Comparison of ENCODE assay signal across 21 cellular contexts in genomic region chr3:146967786-146968185, GRCh38.
DNase-seq lines count a peak whose midpoint lies in the region; ATAC-seq and TF ChIP-seq lines count a peak whose summit lies in the region.
"Had no signal": no experiment of that assay in that cellular context is flagged by ENCODE, and none has a peak within 500 bp of the region (broad histone marks: within the 10 kb centered on the region; RNA-seq: fewer than 3 reads in every experiment).

No MANE protein-coding gene starts in this region.

- H3K9me3 ChIP-seq in HUES48 (ENCODE audit: control insufficient read depth, insufficient read depth, low read length) (no peaks in the 10 kb centered on the region), adipocyte (ENCODE audit: control insufficient read depth, low read length) (no peaks in the 10 kb centered on the region), fibroblast of lung (ENCODE audit: control insufficient read depth, insufficient read depth, low read depth, low read length) (no peaks in the 10 kb centered on the region), skeletal muscle satellite cell (replicated peaks; ENCODE audit: low read length) (no peaks in the 10 kb centered on the region)
- H3K9me3 ChIP-seq: ascending aorta had no signal

- H3K27me3 ChIP-seq in HUES48 (ENCODE audit: control insufficient read depth, insufficient read depth, low read length) (no peaks in the 10 kb centered on the region), adipocyte (replicated peaks; ENCODE audit: control insufficient read depth, insufficient read depth, low read length) (no peaks in the 10 kb centered on the region), fibroblast of lung (ENCODE audit: control insufficient read depth, insufficient read depth, low read length) (no peaks in the 10 kb centered on the region), skeletal muscle satellite cell (ENCODE audit: control insufficient read depth, insufficient read depth, low read length) (no peaks in the 10 kb centered on the region)
- H3K27me3 ChIP-seq: ascending aorta had no signal

- H2AFZ ChIP-seq in fibroblast of lung (ENCODE audit: low read length), result no peak overlapping the region

- no peak for TF ChIP-seq CTCF in fibroblast of lung (conservative IDR thresholded peaks at IDR 0.05 in 1 of 2, IDR thresholded peaks at IDR 0.05 in 1 of 2; ENCODE audit: low read depth in 1 of 2, low read length in 2 of 2)

- peaks cover 12% of the 10 kb centered on the region; the same call in 1 of the 2 replicates for H3K4me1 ChIP-seq in HUES48 (ENCODE audit: control insufficient read depth, insufficient read depth, low read length)
- peaks cover 51% of the 10 kb centered on the region for H3K4me1 ChIP-seq in adipocyte (ENCODE audit: control insufficient read depth, insufficient read depth, low read length)
- peaks cover 3% of the 10 kb centered on the region for H3K4me1 ChIP-seq in fibroblast of lung (ENCODE audit: control insufficient read depth, extremely low read depth, insufficient read depth, low read length)
- H3K4me1 ChIP-seq in skeletal muscle satellite cell (ENCODE audit: control insufficient read depth, insufficient read depth, low read length), result peaks cover 40% of the 10 kb centered on the region
- H3K4me1 ChIP-seq: ascending aorta had no signal

- H3K79me2 ChIP-seq in fibroblast of lung (ENCODE audit: control insufficient read depth, insufficient read depth, low read length), result no peaks in the 10 kb centered on the region

- no peaks in the 10 kb centered on the region for H3K36me3 ChIP-seq in HUES48 (ENCODE audit: control insufficient read depth, insufficient read depth, low read length)
- H3K36me3 ChIP-seq in adipocyte (ENCODE audit: control insufficient read depth, insufficient read depth, low read length, severe bottlenecking), result no peaks in the 10 kb centered on the region
- no peaks in the 10 kb centered on the region for H3K36me3 ChIP-seq in fibroblast of lung (ENCODE audit: control insufficient read depth, insufficient read depth, low read length)
- H3K36me3 ChIP-seq in skeletal muscle satellite cell (ENCODE audit: insufficient read depth, low read length), result no peaks in the 10 kb centered on the region
- H3K36me3 ChIP-seq: ascending aorta had no signal

- no peak overlapping the region for H3K4me3 ChIP-seq in HUES48 (ENCODE audit: low read depth, low read length)
- H3K4me3 ChIP-seq in adipocyte (ENCODE audit: low read length), result peak overlapping the region; percentile 35
- no peak overlapping the region for H3K4me3 ChIP-seq in fibroblast of lung (replicated peaks in 1 of 4; ENCODE audit: control extremely low read depth in 1 of 4, insufficient read depth in 1 of 4, low read depth in 3 of 4, low read length in 4 of 4)
- H3K4me3 ChIP-seq in skeletal muscle satellite cell (ENCODE audit: low read length), result peak overlapping the region; percentile 2
- H3K4me3 ChIP-seq: ascending aorta had no signal

- peak overlapping the region; percentile 77 for H3K4me2 ChIP-seq in fibroblast of lung (ENCODE audit: extremely low read depth, insufficient read depth, low read length)
- H3K4me2 ChIP-seq in skeletal muscle satellite cell (ENCODE audit: low read length), result peak overlapping the region; percentile 26

- H4K20me1 ChIP-seq in fibroblast of lung (ENCODE audit: control insufficient read depth, extremely low read depth, insufficient read depth, low read length), result no peaks in the 10 kb centered on the region

- ATAC-seq in GM18868 (IDR thresholded peaks at IDR 0.05; ENCODE audit: unreplicated experiment), result no peak
- ATAC-seq: left ventricle myocardium superior; sciatic nerve; stimulated activated naive CD8-positive, alpha-beta T cell treated with anti-CD3 and anti-CD28 coated beads, Interleukin-15, amount 100 ng/mL, for 72 hours had no signal

- H3K9ac ChIP-seq in HUES48 (ENCODE audit: low read depth, low read length) (no peak overlapping the region), adipocyte (ENCODE audit: low read length) (peak overlapping the region; percentile 84), fibroblast of lung (ENCODE audit: insufficient read depth, low read length) (no peak overlapping the region), skeletal muscle satellite cell (ENCODE audit: low read depth, low read length) (peak overlapping the region; percentile 83)

- DNase-seq in adipocyte (ENCODE audit: low read depth) (peak; percentile 56), fibroblast of lung (ENCODE audit: low read depth in 2 of 2) (peak in 1 of 2 donors; percentile 34), anterior cingulate cortex (lab: John Stamatoyannopoulos, UW) (no peak), NCI-H748 (lab: John Stamatoyannopoulos, UW; ENCODE audit: unreplicated experiment) (no peak)
- DNase-seq in activated CD4-positive, CD25-positive, alpha-beta regulatory T cell treated with anti-CD3 and anti-CD28 coated beads, Interleukin-2, amount 50 U/mL, for 72 hours, result no peak
- DNase-seq: activated CD4-positive, alpha-beta T cell treated with anti-CD3 and anti-CD28 coated beads, Interleukin-2, amount 50 U/mL, for 4 hours; AML-193; CD4-positive, alpha-beta memory T cell; erythroblast; Kasumi-1; left ventricle myocardium superior; NCI-H2171; NCI-H524 treated with DMSO at 0.1 percent for 48 hours; nephron progenitor cell; stimulated activated naive CD8-positive, alpha-beta T cell treated with anti-CD3 and anti-CD28 coated beads, Interleukin-15, amount 100 ng/mL, for 72 hours; T-helper 9 cell had no signal

- H3K27ac ChIP-seq in HUES48 (ENCODE audit: low read depth, low read length) (peak overlapping the region; percentile 76), fibroblast of lung (ENCODE audit: insufficient read depth, low read length) (peak overlapping the region; percentile 35)
- H3K27ac ChIP-seq: ascending aorta had no signal

Comparison
In these comparisons a context has a peak if more than half of its experiments do, and no peak if none do; other contexts are left out.
1. H3K4me3 ChIP-seq: peak in adipocyte (single experiment) and skeletal muscle satellite cell (single experiment); none in HUES48 (single experiment) and fibroblast of lung (0 of 4).
2. H3K9ac ChIP-seq: peak in adipocyte (single experiment) and skeletal muscle satellite cell (single experiment); none in HUES48 (single experiment) and fibroblast of lung (single experiment).